ENCODE assay signal across 8 cellular contexts in genomic region chr10:69958232-69958902, GRCh38.
A peak's percentile ranks its signal among the peaks of the same experiment; 100 is the strongest.
DNase-seq lines count a peak whose midpoint lies in the region; ATAC-seq and TF ChIP-seq lines count a peak whose summit lies in the region.

No MANE protein-coding gene starts in this region.

- no peaks in the 10 kb centered on the region for H3K9me3 ChIP-seq in NT2/D1 (ENCODE audit: insufficient read depth, low read length)
- H3K9me3 ChIP-seq in left lung: no peaks in the 10 kb centered on the region
- H3K9me3 ChIP-seq in aorta (ENCODE audit: control insufficient read depth, low read length): no peaks in the 10 kb centered on the region

- no peaks in the 10 kb centered on the region for H3K27me3 ChIP-seq in NT2/D1 (ENCODE audit: insufficient read depth, insufficient read length)
- peaks cover 0 to 7% of the 10 kb centered on the region in 2 donors for H3K27me3 ChIP-seq in left lung
- H3K27me3 ChIP-seq in aorta (ENCODE audit: control insufficient read depth in 1 of 2, insufficient read depth in 2 of 2, low read length in 1 of 2): no peaks in the 10 kb centered on the region

- intact Hi-C loops in left lung (cut with DNase I) (no loop called here), aorta (cut with DNase I) (no loop called here)

- no peak overlapping the region for H3K9ac ChIP-seq in NT2/D1 (ENCODE audit: insufficient read length, low read depth)

- ATAC-seq in HG03342 (IDR thresholded peaks at IDR 0.05; ENCODE audit: unreplicated experiment): peak; percentile 58
- ATAC-seq in left lung: peak; percentile 79
- peak; percentile 63 for ATAC-seq in aorta (ENCODE audit: low FRiP score)

- TF ChIP-seq CTCF in cardiac fibroblast (IDR thresholded peaks at IDR 0.05; ENCODE audit: low read depth, low read length): peak; percentile 93
- peak; percentile 67 to 69 for TF ChIP-seq CTCF in left lung (IDR thresholded peaks at IDR 0.05)

- peak; percentile 11 for DNase-seq in stimulated activated CD4-positive, alpha-beta T cell treated with anti-CD3 and anti-CD28 coated beads, Interleukin-1b, Interleukin-23, amount 100 ng/mL, for 48 hours
- DNase-seq in stimulated activated CD4-positive, alpha-beta T cell treated with anti-CD3 and anti-CD28 coated beads, Interleukin-4, amount 100 ng/mL, for 1 hour: no peak
- DNase-seq in NT2/D1 (ENCODE audit: low read depth, low spot score) (peak; percentile 33), cardiac fibroblast (ENCODE audit: low read depth in 2 of 2) (peak; percentile 69 to 72), left lung (no peak), aorta (no peak), hippocampal formation (lab: John Stamatoyannopoulos, UW) (no peak)

- H3K4me3 ChIP-seq in NT2/D1 (ENCODE audit: insufficient read length, low read depth) (no peak overlapping the region), cardiac fibroblast (replicated peaks in 1 of 2; ENCODE audit: low read depth in 2 of 2, low read length in 2 of 2) (no peak overlapping the region), left lung (no peak overlapping the region), aorta (ENCODE audit: low read length in 2 of 2) (no peak overlapping the region)

- 67 to 80% methylated on average over 1 of the region's 1 CpG for WGBS in aorta, 2 donors

- H3K36me3 ChIP-seq in NT2/D1 (ENCODE audit: insufficient read depth, insufficient read length, low read length) (no peaks in the 10 kb centered on the region), left lung (no peaks in the 10 kb centered on the region), aorta (ENCODE audit: control insufficient read depth in 1 of 2, insufficient read depth in 2 of 2, low read length in 1 of 2) (peaks cover 0 to 3% of the 10 kb centered on the region in 2 donors)

- no peaks in the 10 kb centered on the region for H3K4me1 ChIP-seq in NT2/D1 (ENCODE audit: insufficient read depth, insufficient read length)
- H3K4me1 ChIP-seq in left lung: peaks cover 0 to 19% of the 10 kb centered on the region in 2 donors
- no peaks in the 10 kb centered on the region for H3K4me1 ChIP-seq in aorta (ENCODE audit: control insufficient read depth in 1 of 2, insufficient read depth in 2 of 2, low read length in 2 of 2)

- no peak overlapping the region for H3K27ac ChIP-seq in left lung
- no peak overlapping the region for H3K27ac ChIP-seq in aorta (ENCODE audit: low read depth in 1 of 2, low read length in 2 of 2)

Comparison
In these comparisons a context has a peak if more than half of its experiments do, and no peak if none do; other contexts are left out.
1. DNase-seq: peak in stimulated activated CD4-positive, alpha-beta T cell treated with anti-CD3 and anti-CD28 coated beads, Interleukin-1b, Interleukin-23, amount 100 ng/mL, for 48 hours (single experiment), NT2/D1 (single experiment) and cardiac fibroblast (2 of 2); none in stimulated activated CD4-positive, alpha-beta T cell treated with anti-CD3 and anti-CD28 coated beads, Interleukin-4, amount 100 ng/mL, for 1 hour (single experiment), left lung (0 of 2), aorta (0 of 2) and hippocampal formation (0 of 2).
2. Peak in every context shown above with its lines, with median percentiles within 50 percentile points of each other: ATAC-seq.